In the genomic region with DNA sequence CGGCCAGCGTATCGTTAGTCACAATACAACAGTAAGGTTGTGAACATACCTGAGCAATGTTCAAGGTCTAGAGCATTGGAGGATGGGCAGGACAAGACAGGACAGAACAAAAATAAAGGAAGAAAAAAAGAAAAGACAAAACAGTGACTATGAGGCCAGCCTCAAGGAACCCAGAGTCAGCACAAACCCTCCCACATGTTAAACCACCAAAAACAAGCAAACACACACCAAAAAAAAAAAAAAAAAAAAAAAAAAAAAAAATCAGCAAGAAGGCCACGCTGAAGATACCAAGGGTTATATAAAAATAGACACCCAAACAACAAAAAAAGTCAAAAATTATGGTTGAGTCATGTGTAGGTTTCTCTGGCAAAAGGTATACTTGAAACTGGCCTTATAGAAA, we compare ENCODE assay signal across 22 cellular contexts. TPM values are rescaled to one million over a fixed set of nuclear protein-coding genes. Genes with fewer than 3 reads are reported as not detected.
DNase-seq lines count a peak whose midpoint lies in the region; ATAC-seq and TF ChIP-seq lines count a peak whose summit lies in the region.
"Had no signal": no experiment of that assay in that cellular context is flagged by ENCODE, and none has a peak within 500 bp of the region (broad histone marks: within the 10 kb centered on the region; RNA-seq: fewer than 3 reads in every experiment).

No MANE protein-coding gene starts in this region.

- H3K4me3 Mint-ChIP-seq in CD8-positive, alpha-beta T cell = no peak overlapping the region
- no peak overlapping the region for H3K4me3 Mint-ChIP-seq in activated T-helper 1 cell treated with anti-CD3 and anti-CD28 coated beads, Interleukin-12 subunit alpha, Interleukin-12 subunit beta, Interleukin-2, Interleukin-4 antibody, amounts not matched to agents 30 ng/mL and 10 ng/mL and 1 ng/mL, durations not matched to agents 14 hours and 24 hours and 36 hours
- H3K4me3 Mint-ChIP-seq in nephron progenitor cell = no peak overlapping the region
- H3K4me3 Mint-ChIP-seq in osteocyte (ENCODE audit: unreplicated experiment) = no peak overlapping the region
- H3K4me3 Mint-ChIP-seq: B cell; CD14-positive monocyte; CD4-positive, alpha-beta T cell; GM23338 had no signal

- peaks cover 7% of the 10 kb centered on the region for H3K4me1 Mint-ChIP-seq in CD8-positive, alpha-beta T cell (ENCODE audit: low read depth)
- peaks cover 8% of the 10 kb centered on the region for H3K4me1 Mint-ChIP-seq in activated T-helper 1 cell treated with anti-CD3 and anti-CD28 coated beads, Interleukin-12 subunit alpha, Interleukin-12 subunit beta, Interleukin-2, Interleukin-4 antibody, amounts not matched to agents 30 ng/mL and 10 ng/mL and 1 ng/mL, durations not matched to agents 14 hours and 24 hours and 36 hours (ENCODE audit: low read depth)
- H3K4me1 Mint-ChIP-seq in nephron progenitor cell (no peaks in the 10 kb centered on the region), osteocyte (ENCODE audit: unreplicated experiment) (no peaks in the 10 kb centered on the region)
- H3K4me1 Mint-ChIP-seq: CD14-positive monocyte, GM23338 had no signal

- no peaks in the 10 kb centered on the region for H4K20me1 ChIP-seq in MM.1S (ENCODE audit: insufficient read depth, low read length)

- no peaks in the 10 kb centered on the region for H3K4me1 ChIP-seq in CD8-positive, alpha-beta T cell (ENCODE audit: insufficient read depth, low read length)
- H3K4me1 ChIP-seq in MM.1S (ENCODE audit: low read length) = peaks cover 42% of the 10 kb centered on the region

- H2AFZ ChIP-seq in MM.1S (ENCODE audit: low read length) = no peak overlapping the region
- H2AFZ ChIP-seq: GM23338 had no signal

- peak overlapping the region; percentile 48; the same call in 1 of the 2 replicates for H3K4me2 ChIP-seq in MM.1S (ENCODE audit: low read depth, low read length)
- H3K4me2 ChIP-seq: BLaER1, GM23338 had no signal

- H3K36me3 ChIP-seq in CD8-positive, alpha-beta T cell (ENCODE audit: insufficient read depth, low read length) = peaks cover 58% of the 10 kb centered on the region
- H3K36me3 ChIP-seq in MM.1S (replicated peaks; ENCODE audit: insufficient read depth, low read length) = 0 out of 2 replicates have a peak, but pooled peaks cover 5% of the 10 kb centered on the region

- CTCF ChIA-PET in CD8-positive, alpha-beta T cell (lab: Charles Lee) = interaction anchor here (4.5 kb wide), 1 partner anchor 13 kb away, joined by 25 read pairs; the partner anchor contains the start of gene MED23

- no peaks in the 10 kb centered on the region for H3K27me3 ChIP-seq in CD8-positive, alpha-beta T cell (ENCODE audit: insufficient read depth, low read length)
- no peaks in the 10 kb centered on the region for H3K27me3 ChIP-seq in MM.1S (replicated peaks; ENCODE audit: insufficient read depth, low read length)
- H3K27me3 ChIP-seq: BLaER1 had no signal

- intact Hi-C loops in CD8-positive, alpha-beta T cell (cut with DNase I, micrococcal nuclease) = loop anchor here in 1 of 2 experiments (5.0 kb wide), 1 partner anchor 33 kb away; no protein-coding TSS in a partner anchor
- intact Hi-C loops in activated T-helper 1 cell treated with anti-CD3 and anti-CD28 coated beads, Interleukin-12 subunit alpha, Interleukin-12 subunit beta, Interleukin-2, Interleukin-4 antibody, amounts not matched to agents 30 ng/mL and 10 ng/mL and 1 ng/mL, durations not matched to agents 14 hours and 24 hours and 36 hours (cut with micrococcal nuclease) = no loop called here

- no peak for TF ChIP-seq CTCF in CD8-positive, alpha-beta T cell (IDR thresholded peaks at IDR 0.05)
- TF ChIP-seq CTCF in MM.1S (IDR thresholded peaks at IDR 0.05; ENCODE audit: low read length) = no peak
- TF ChIP-seq CTCF in nephron progenitor cell (IDR thresholded peaks at IDR 0.05) = no peak
- TF ChIP-seq CTCF in osteocyte (IDR thresholded peaks at IDR 0.05) = no peak

- no peaks in the 10 kb centered on the region for H3K27me3 Mint-ChIP-seq in CD8-positive, alpha-beta T cell (ENCODE audit: low read depth)
- H3K27me3 Mint-ChIP-seq in activated T-helper 1 cell treated with anti-CD3 and anti-CD28 coated beads, Interleukin-12 subunit alpha, Interleukin-12 subunit beta, Interleukin-2, Interleukin-4 antibody, amounts not matched to agents 30 ng/mL and 10 ng/mL and 1 ng/mL, durations not matched to agents 14 hours and 24 hours and 36 hours (ENCODE audit: insufficient read depth) = no peaks in the 10 kb centered on the region
- peaks cover 2% of the 10 kb centered on the region for H3K27me3 Mint-ChIP-seq in nephron progenitor cell (ENCODE audit: low read depth, poor library complexity)
- H3K27me3 Mint-ChIP-seq in osteocyte (ENCODE audit: unreplicated experiment) = no peaks in the 10 kb centered on the region
- H3K27me3 Mint-ChIP-seq: B cell; CD4-positive, alpha-beta T cell had no signal

- no peaks in the 10 kb centered on the region for H3K9me2 ChIP-seq in MM.1S (replicated peaks; ENCODE audit: insufficient read depth, low read length)

- H3K36me3 Mint-ChIP-seq in CD8-positive, alpha-beta T cell = peaks cover 84% of the 10 kb centered on the region
- H3K36me3 Mint-ChIP-seq in activated T-helper 1 cell treated with anti-CD3 and anti-CD28 coated beads, Interleukin-12 subunit alpha, Interleukin-12 subunit beta, Interleukin-2, Interleukin-4 antibody, amounts not matched to agents 30 ng/mL and 10 ng/mL and 1 ng/mL, durations not matched to agents 14 hours and 24 hours and 36 hours (ENCODE audit: low read depth) = peaks cover 35% of the 10 kb centered on the region
- H3K36me3 Mint-ChIP-seq in nephron progenitor cell (ENCODE audit: low read depth) (peaks cover 29% of the 10 kb centered on the region), osteocyte (ENCODE audit: unreplicated experiment) (peaks cover 47% of the 10 kb centered on the region)

- no peak overlapping the region for H3K9ac ChIP-seq in MM.1S (ENCODE audit: low read length)
- H3K9ac ChIP-seq: BLaER1 had no signal

- H3K9me3 ChIP-seq in CD8-positive, alpha-beta T cell (ENCODE audit: low read length) = no peaks in the 10 kb centered on the region
- H3K9me3 ChIP-seq in MM.1S (replicated peaks; ENCODE audit: insufficient read depth, low read length) = no peaks in the 10 kb centered on the region
- H3K9me3 ChIP-seq: BLaER1, HAP-1 had no signal

- H3K4me3 ChIP-seq in CD8-positive, alpha-beta T cell (ENCODE audit: low read depth, low read length) = no peak overlapping the region
- no peak overlapping the region for H3K4me3 ChIP-seq in MM.1S (ENCODE audit: low read length)
- H3K4me3 ChIP-seq: BLaER1, GM23338, HAP-1 had no signal

- H3K79me2 ChIP-seq in MM.1S (ENCODE audit: low read length) = no peaks in the 10 kb centered on the region

- POLR2A ChIA-PET in CD8-positive, alpha-beta T cell (lab: Charles Lee) = no interaction called here

- no peak overlapping the region for H3K27ac ChIP-seq in CD8-positive, alpha-beta T cell (ENCODE audit: low read depth, low read length)
- peak overlapping the region; percentile 87; the same call in 1 of the 2 replicates for H3K27ac ChIP-seq in MM.1S (ENCODE audit: low read length)
- H3K27ac ChIP-seq: 22Rv1, BLaER1 had no signal

- no peak for ATAC-seq in CD8-positive, alpha-beta T cell
- ATAC-seq in GM21526 (IDR thresholded peaks at IDR 0.05; ENCODE audit: low FRiP score, unreplicated experiment) = no peak
- ATAC-seq: GM23338 had no signal

- no peaks in the 10 kb centered on the region for H3K9me3 Mint-ChIP-seq in CD8-positive, alpha-beta T cell
- no peaks in the 10 kb centered on the region for H3K9me3 Mint-ChIP-seq in activated T-helper 1 cell treated with anti-CD3 and anti-CD28 coated beads, Interleukin-12 subunit alpha, Interleukin-12 subunit beta, Interleukin-2, Interleukin-4 antibody, amounts not matched to agents 30 ng/mL and 10 ng/mL and 1 ng/mL, durations not matched to agents 14 hours and 24 hours and 36 hours
- H3K9me3 Mint-ChIP-seq in nephron progenitor cell (no peaks in the 10 kb centered on the region), osteocyte (ENCODE audit: unreplicated experiment) (no peaks in the 10 kb centered on the region)
- H3K9me3 Mint-ChIP-seq: CD14-positive monocyte; CD4-positive, alpha-beta T cell; GM23338 had no signal

- no peak for DNase-seq in CD8-positive, alpha-beta T cell
- DNase-seq in MM.1S = peak; percentile 61
- no peak for DNase-seq in activated T-helper 1 cell treated with anti-CD3 and anti-CD28 coated beads, Interleukin-12 subunit alpha, Interleukin-12 subunit beta, Interleukin-2, Interleukin-4 antibody, amounts not matched to agents 30 ng/mL and 10 ng/mL and 1 ng/mL, durations not matched to agents 14 hours and 24 hours and 36 hours (ENCODE audit: low spot score)
- no peak for DNase-seq in nephron progenitor cell
- no peak for DNase-seq in C1 segment of cervical spinal cord (lab: John Stamatoyannopoulos, UW)
- DNase-seq in osteocyte (ENCODE audit: extremely low spot score, unreplicated experiment) = no peak
- DNase-seq: Calu3; CD4-positive, alpha-beta T cell; COR-L47; DMS53; DMS79 treated with DMSO at 0.1 percent for 48 hours; GF-D8 had no signal

- H3F3A ChIP-seq in MM.1S (ENCODE audit: insufficient read depth, low read length) = peaks cover 24% of the 10 kb centered on the region

- peak overlapping the region; percentile 73 for H3K27ac Mint-ChIP-seq in CD8-positive, alpha-beta T cell
- peak overlapping the region; percentile 48 for H3K27ac Mint-ChIP-seq in activated T-helper 1 cell treated with anti-CD3 and anti-CD28 coated beads, Interleukin-12 subunit alpha, Interleukin-12 subunit beta, Interleukin-2, Interleukin-4 antibody, amounts not matched to agents 30 ng/mL and 10 ng/mL and 1 ng/mL, durations not matched to agents 14 hours and 24 hours and 36 hours
- H3K27ac Mint-ChIP-seq in nephron progenitor cell (peak overlapping the region; percentile 82), osteocyte (ENCODE audit: unreplicated experiment) (no peak overlapping the region)
- H3K27ac Mint-ChIP-seq: B cell; CD14-positive monocyte; CD4-positive, alpha-beta T cell; GM23338 had no signal

RNA-seq across cellular contexts. Expression of gene MED23, which starts 12.8 kb away (rescaled TPM):
- total RNA-seq in CD8-positive, alpha-beta T cell = 10 to 100 TPM; 65.3 to 70.0 TPM
- 34.0 and 36.3 TPM in 2 replicates for total RNA-seq in activated T-helper 1 cell treated with anti-CD3 and anti-CD28 coated beads, Interleukin-12 subunit alpha, Interleukin-12 subunit beta, Interleukin-2, Interleukin-4 antibody, amounts not matched to agents 30 ng/mL and 10 ng/mL and 1 ng/mL, durations not matched to agents 14 hours and 24 hours and 36 hours
- 30.6 and 33.3 TPM in 2 replicates for total RNA-seq in osteocyte

RNA-seq across cellular contexts. Expression of gene ENPP3, which starts 21.8 kb away (rescaled TPM):
- under 1 TPM; 0.16 to 0.28 TPM for total RNA-seq in CD8-positive, alpha-beta T cell
- 5.7 and 6.6 TPM in 2 replicates for total RNA-seq in activated T-helper 1 cell treated with anti-CD3 and anti-CD28 coated beads, Interleukin-12 subunit alpha, Interleukin-12 subunit beta, Interleukin-2, Interleukin-4 antibody, amounts not matched to agents 30 ng/mL and 10 ng/mL and 1 ng/mL, durations not matched to agents 14 hours and 24 hours and 36 hours
- total RNA-seq in osteocyte = not detected in 2 replicates
- total RNA-seq: Calu3, Daoy, G401, GM23338, H4 had no signal

RNA-seq across cellular contexts. Expression of gene ARG1, which starts 42.2 kb away (rescaled TPM):
- total RNA-seq in CD8-positive, alpha-beta T cell = not detected
- total RNA-seq in activated T-helper 1 cell treated with anti-CD3 and anti-CD28 coated beads, Interleukin-12 subunit alpha, Interleukin-12 subunit beta, Interleukin-2, Interleukin-4 antibody, amounts not matched to agents 30 ng/mL and 10 ng/mL and 1 ng/mL, durations not matched to agents 14 hours and 24 hours and 36 hours = not detected in 2 replicates
- total RNA-seq in osteocyte = not detected in 2 replicates
- total RNA-seq: B cell, Calu3, Daoy, G401, GM23338, H4 had no signal
